In the genomic region with DNA sequence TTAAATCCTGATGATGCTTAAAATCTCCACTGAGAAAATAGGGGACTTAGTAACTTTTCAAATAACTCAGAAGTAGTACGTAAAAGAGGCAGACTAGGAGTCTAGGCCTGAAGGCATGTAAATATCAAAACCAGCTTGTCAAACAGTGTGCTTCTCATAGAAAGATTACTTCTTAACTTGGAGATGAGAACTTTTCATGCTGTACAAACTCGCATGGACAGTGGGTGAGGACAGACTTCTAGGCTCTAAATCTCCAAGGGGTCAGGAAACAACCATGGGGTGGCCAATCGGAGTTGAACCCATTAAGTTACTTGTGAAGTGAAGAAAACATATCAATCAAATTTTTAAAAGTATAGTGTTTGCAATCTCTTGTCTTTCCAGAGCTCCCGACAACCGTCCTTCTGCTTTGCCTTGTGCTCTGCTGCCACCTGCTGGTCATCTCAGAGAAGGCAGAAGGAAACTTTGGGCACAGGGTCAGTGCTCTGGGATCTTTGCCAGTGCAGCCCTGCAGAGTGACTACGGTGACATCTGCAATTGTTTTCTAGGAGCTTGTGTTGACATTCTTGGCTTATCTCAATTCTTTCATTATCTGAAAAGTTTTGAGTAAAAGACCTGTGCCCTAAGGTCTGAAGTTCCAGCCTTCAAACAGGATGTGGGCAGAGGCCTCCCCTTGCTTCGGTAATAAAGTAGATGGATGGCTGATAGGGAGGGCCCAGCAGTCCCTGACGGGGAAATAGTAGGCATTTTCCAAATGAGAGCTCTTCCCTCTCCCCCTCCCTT, we compare ENCODE assay signal across 8 cellular contexts.
DNase-seq lines count a peak whose midpoint lies in the region; ATAC-seq, FAIRE-seq and TF ChIP-seq lines count a peak whose summit lies in the region.

No MANE protein-coding gene starts in this region.

- ATAC-seq in GM21360 (IDR thresholded peaks at IDR 0.05; ENCODE audit: unreplicated experiment), result peak; percentile 90
- ATAC-seq in natural killer cell, result peak; percentile 73 to 93 (median 84)
- ATAC-seq in stimulated activated memory B cell treated with anti-CD40 and anti-IgM and Interleukin-4, amounts not matched to agents 10 μg/mL and 1 μg/mL and 100 μg/mL, for 72 hours, result peak; percentile 73

- BruUV-seq in Caco-2 (replicated peaks; lab: Mats Ljungman, UMichigan), result no TSS peak
- BruUV-seq in OCI-LY7 (replicated peaks; lab: Mats Ljungman, UMichigan), result no TSS peak

- no peak overlapping the region for H3K27ac ChIP-seq in OCI-LY7 (ENCODE audit: low read depth, low read length, poor library complexity, severe bottlenecking)

- H3K27me3 ChIP-seq in Caco-2 (replicated peaks; ENCODE audit: control insufficient read depth, insufficient read depth, low read length), result no peaks in the 10 kb centered on the region

- no peaks in the 10 kb centered on the region for H3K9me3 ChIP-seq in Caco-2
- H3K9me3 ChIP-seq in OCI-LY7 (ENCODE audit: low read length), result no peaks in the 10 kb centered on the region

- H3K9me3 Mint-ChIP-seq in Caco-2 (ENCODE audit: unreplicated experiment), result no peaks in the 10 kb centered on the region
- H3K9me3 Mint-ChIP-seq in natural killer cell, result no peaks in the 10 kb centered on the region
- no peaks in the 10 kb centered on the region for H3K9me3 Mint-ChIP-seq in stimulated activated memory B cell treated with anti-CD40 and anti-IgM and Interleukin-4, amounts not matched to agents 10 μg/mL and 1 μg/mL and 100 μg/mL, for 72 hours

- H3K27ac Mint-ChIP-seq in Caco-2 (ENCODE audit: unreplicated experiment) (no peak overlapping the region), natural killer cell (no peak overlapping the region)
- H3K27ac Mint-ChIP-seq in stimulated activated memory B cell treated with anti-CD40 and anti-IgM and Interleukin-4, amounts not matched to agents 10 μg/mL and 1 μg/mL and 100 μg/mL, for 72 hours, result no peak overlapping the region

- H3K4me3 ChIP-seq in Caco-2 (ENCODE audit: low read depth, low read length), result no peak overlapping the region
- H3K4me3 ChIP-seq in OCI-LY7 (ENCODE audit: low read depth, low read length, poor library complexity, severe bottlenecking), result no peak overlapping the region

- no peak for FAIRE-seq in HTR-8/SVneo (lab: Jason Lieb, UNC)

- H3K79me2 ChIP-seq in OCI-LY7 (ENCODE audit: insufficient read depth, low read depth, low read length), result no peaks in the 10 kb centered on the region

- H3K36me3 Mint-ChIP-seq in Caco-2 (ENCODE audit: insufficient read depth, unreplicated experiment) (no peaks in the 10 kb centered on the region), natural killer cell (no peaks in the 10 kb centered on the region)
- no peaks in the 10 kb centered on the region for H3K36me3 Mint-ChIP-seq in stimulated activated memory B cell treated with anti-CD40 and anti-IgM and Interleukin-4, amounts not matched to agents 10 μg/mL and 1 μg/mL and 100 μg/mL, for 72 hours

- H3K4me1 Mint-ChIP-seq in Caco-2 (ENCODE audit: low read depth, unreplicated experiment), result no peaks in the 10 kb centered on the region
- no peaks in the 10 kb centered on the region for H3K4me1 Mint-ChIP-seq in natural killer cell
- H3K4me1 Mint-ChIP-seq in stimulated activated memory B cell treated with anti-CD40 and anti-IgM and Interleukin-4, amounts not matched to agents 10 μg/mL and 1 μg/mL and 100 μg/mL, for 72 hours, result no peaks in the 10 kb centered on the region

- H4K20me1 ChIP-seq in OCI-LY7 (ENCODE audit: insufficient read depth, low read length), result no peaks in the 10 kb centered on the region

- TF ChIP-seq CTCF in Caco-2 (IDR thresholded peaks at IDR 0.05; ENCODE audit: insufficient read depth in 1 of 2, low read depth in 1 of 2, low read length in 1 of 2, severe bottlenecking in 1 of 2, unreplicated experiment in 1 of 2), result peak; percentile 68 to 79
- peak; percentile 87 for TF ChIP-seq CTCF in OCI-LY7 (conservative IDR thresholded peaks at IDR 0.05; ENCODE audit: low read length)
- TF ChIP-seq CTCF in natural killer cell (IDR thresholded peaks at IDR 0.05), result peak; percentile 86

- peaks cover 17% of the 10 kb centered on the region for H3K4me1 ChIP-seq in Caco-2
- no peaks in the 10 kb centered on the region for H3K4me1 ChIP-seq in OCI-LY7 (ENCODE audit: insufficient read depth, low read length, poor library complexity, severe bottlenecking)

- DNase-seq in Caco-2 (peak; percentile 84 to 89), HTR-8/SVneo (ENCODE audit: insufficient read length, low spot score) (peak; percentile 60), OCI-LY7 (ENCODE audit: low spot score) (peak; percentile 61), activated T-cell treated with anti-CD3 and anti-CD28 coated beads for 48 hours (ENCODE audit: low read depth) (peak; percentile 67), fibroblast of gingiva (ENCODE audit: low read depth) (peak; percentile 52), natural killer cell (peak; percentile 63)

- intact Hi-C loops in Caco-2 (cut with micrococcal nuclease; ENCODE audit: unreplicated experiment) (loop anchor here (1.0 to 5.0 kb wide), 7 partner anchors 65 to 627 kb away; partner anchors contain the start of gene AK4), OCI-LY7 (cut with micrococcal nuclease; ENCODE audit: unreplicated experiment) (loop anchor here (1.0 to 5.0 kb wide), 4 partner anchors 256 to 1420 kb away; no protein-coding TSS in a partner anchor), natural killer cell (cut with micrococcal nuclease) (loop anchor here (1.0 to 5.0 kb wide), 3 partner anchors 256 to 1420 kb away; no protein-coding TSS in a partner anchor)

- CTCF ChIA-PET in Caco-2 (lab: Charles Lee) (interaction anchor here (0.6 to 2.1 kb wide), 14 partner anchors 12 to 623 kb away, joined by 3 to 12 read pairs (median 6); partner anchors contain the start of genes DNAJC6, LEPR and LEPROT), OCI-LY7 (lab: Charles Lee; ENCODE audit: unreplicated experiment) (interaction anchor here (1.4 kb wide), 1 partner anchor 229 kb away, joined by 3 read pairs; no protein-coding TSS in a partner anchor)

- H3K36me3 ChIP-seq in Caco-2 (ENCODE audit: control insufficient read depth, insufficient read depth, low read length) (no peaks in the 10 kb centered on the region), OCI-LY7 (ENCODE audit: insufficient read depth, low read length) (no peaks in the 10 kb centered on the region)

- POLR2A ChIA-PET in Caco-2 (lab: Charles Lee) (interaction anchor here (0.6 kb wide), 1 partner anchor 517 kb away, joined by 15 read pairs; no protein-coding TSS in a partner anchor), OCI-LY7 (lab: Charles Lee) (interaction anchor here (0.9 to 1.2 kb wide), 2 partner anchors 9 to 612 kb away, joined by 3 to 4 read pairs; no protein-coding TSS in a partner anchor)

- H3K4me3 Mint-ChIP-seq in Caco-2 (ENCODE audit: unreplicated experiment) (no peak overlapping the region), natural killer cell (no peak overlapping the region)
- H3K4me3 Mint-ChIP-seq in stimulated activated memory B cell treated with anti-CD40 and anti-IgM and Interleukin-4, amounts not matched to agents 10 μg/mL and 1 μg/mL and 100 μg/mL, for 72 hours, result no peak overlapping the region

- no peak overlapping the region for H3K4me2 ChIP-seq in OCI-LY7 (ENCODE audit: low read length)

- no peaks in the 10 kb centered on the region for H3K9me2 ChIP-seq in OCI-LY7 (ENCODE audit: insufficient read depth, low read length)

- H2AFZ ChIP-seq in OCI-LY7 (ENCODE audit: low read length), result no peak overlapping the region

- no peaks in the 10 kb centered on the region for H3K27me3 Mint-ChIP-seq in Caco-2 (ENCODE audit: insufficient read depth, unreplicated experiment)
- H3K27me3 Mint-ChIP-seq in natural killer cell (ENCODE audit: low read depth in 2 of 2), result peaks cover 11 to 12% of the 10 kb centered on the region in 2 donors
- H3K27me3 Mint-ChIP-seq in stimulated activated memory B cell treated with anti-CD40 and anti-IgM and Interleukin-4, amounts not matched to agents 10 μg/mL and 1 μg/mL and 100 μg/mL, for 72 hours, result peaks cover 25% of the 10 kb centered on the region
